ENCODE assay signal across 8 cellular contexts in the genomic region with DNA sequence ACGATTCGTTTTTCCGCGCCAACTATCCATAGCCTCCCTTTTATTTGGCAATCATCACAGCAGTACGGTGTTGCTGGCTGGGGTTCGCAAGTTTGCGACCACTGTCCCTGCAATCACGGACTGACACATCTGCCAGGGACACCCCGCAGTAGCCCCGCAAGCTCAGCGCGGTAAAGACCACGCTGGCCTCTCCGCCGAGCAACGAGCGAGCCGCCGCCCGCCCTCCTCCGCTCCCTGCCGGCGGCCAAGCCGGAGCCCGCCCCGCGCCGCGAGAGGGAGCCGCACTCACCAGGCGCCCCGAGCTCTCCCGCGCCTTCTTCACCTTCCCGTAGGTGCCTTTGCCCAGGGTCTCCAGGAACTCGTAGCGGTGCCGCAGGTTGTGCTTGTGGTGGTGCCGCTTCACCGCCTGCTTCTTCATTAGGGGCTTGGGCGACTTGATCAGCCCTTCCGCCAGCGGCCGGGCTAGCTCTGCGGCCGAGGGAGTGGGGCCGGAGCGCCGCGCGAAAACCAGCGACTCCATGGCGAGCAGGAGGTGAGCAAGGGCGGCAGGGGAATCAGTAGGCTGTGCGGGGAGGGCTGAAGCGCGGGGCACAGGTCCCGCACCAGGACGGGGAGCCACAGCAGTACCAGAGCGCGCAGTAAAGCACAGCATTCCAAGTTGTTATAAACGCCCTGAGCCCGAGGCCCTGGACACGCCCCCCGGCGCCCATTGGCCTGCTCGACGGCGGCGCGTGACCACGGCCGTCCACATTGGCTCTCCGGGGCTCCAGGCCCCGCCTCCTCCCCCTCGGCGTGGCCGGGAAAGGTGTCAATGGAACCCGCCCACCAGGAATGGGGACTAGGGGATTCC. TPM values are rescaled to one million over a fixed set of nuclear protein-coding genes. Genes with fewer than 3 reads are reported as not detected.
A peak's percentile ranks its signal among the peaks of the same experiment; 100 is the strongest.
DNase-seq lines count a peak whose midpoint lies in the region; ATAC-seq, FAIRE-seq and TF ChIP-seq lines count a peak whose summit lies in the region.

A gene (minus strand): TSS at position 637 of the 850 bp plus-strand sequence. CDS start 117 bp downstream, at position 520.

- H3K9ac ChIP-seq in astrocyte (ENCODE audit: low read length) = peak within 1 kb of the TSS; percentile 96

- peaks cover 53% of the 10 kb centered on the region for H3K79me2 ChIP-seq in astrocyte (ENCODE audit: insufficient read depth, low read length)

- peak within 1 kb of the TSS; percentile 85 for H3K27ac ChIP-seq in astrocyte (ENCODE audit: low read depth, low read length)
- peak within 1 kb of the TSS; percentile 57 for H3K27ac ChIP-seq in right cardiac atrium (ENCODE audit: low read length)
- peak within 1 kb of the TSS; percentile 55 to 75 for H3K27ac ChIP-seq in prostate gland
- peak within 1 kb of the TSS; percentile 92 for H3K27ac ChIP-seq in upper lobe of right lung

- H3K4me3 ChIP-seq in astrocyte (ENCODE audit: insufficient read depth, low read depth, low read length) (peak within 1 kb of the TSS; percentile 98), right cardiac atrium (ENCODE audit: low read length) (peak within 1 kb of the TSS; percentile 53), prostate gland (peak within 1 kb of the TSS; percentile 44 to 69), upper lobe of right lung (peak within 1 kb of the TSS; percentile 92)

- no peak for FAIRE-seq in astrocyte (lab: Jason Lieb, UNC)

- H4K20me1 ChIP-seq in astrocyte (ENCODE audit: insufficient read depth, low read length) = peaks cover 49% of the 10 kb centered on the region

- no peaks in the 10 kb centered on the region for H3K9me3 ChIP-seq in astrocyte (ENCODE audit: insufficient read depth, low read depth, low read length)
- no peaks in the 10 kb centered on the region for H3K9me3 ChIP-seq in right cardiac atrium (ENCODE audit: control insufficient read depth, low read length)
- no peaks in the 10 kb centered on the region for H3K9me3 ChIP-seq in prostate gland
- H3K9me3 ChIP-seq in upper lobe of right lung = no peaks in the 10 kb centered on the region

- peaks cover 7% of the 10 kb centered on the region for H3K9me3 Mint-ChIP-seq in astrocyte (ENCODE audit: unreplicated experiment)

- H3K27me3 ChIP-seq in astrocyte (ENCODE audit: insufficient read depth, low read length) (no peaks in the 10 kb centered on the region), right cardiac atrium (ENCODE audit: control insufficient read depth, insufficient read depth) (no peaks in the 10 kb centered on the region), prostate gland (replicated peaks; ENCODE audit: insufficient read depth) (no peaks in the 10 kb centered on the region), upper lobe of right lung (no peaks in the 10 kb centered on the region)

- H3K27ac Mint-ChIP-seq in astrocyte (ENCODE audit: unreplicated experiment) = peak within 1 kb of the TSS; percentile 72

- DNase-seq in NCI-H146 treated with DMSO at 0.1 percent for 48 hours (lab: John Stamatoyannopoulos, UW; ENCODE audit: unreplicated experiment) (peak; percentile 63), T1000 (lab: John Stamatoyannopoulos, UW) (peak; percentile 92), astrocyte (ENCODE audit: low read depth) (peak; percentile 77), right cardiac atrium (peak; percentile 91 to 97 (median 96)), prostate gland (ENCODE audit: low spot score) (peak; percentile 94), upper lobe of right lung (peak; percentile 97)

- peak within 1 kb of the TSS; percentile 99 for H3K4me3 Mint-ChIP-seq in astrocyte (ENCODE audit: unreplicated experiment)

- H3K36me3 Mint-ChIP-seq in astrocyte (ENCODE audit: low read depth, unreplicated experiment) = peaks cover 15% of the 10 kb centered on the region

- H2AFZ ChIP-seq in astrocyte (ENCODE audit: low read depth, low read length) = peak within 1 kb of the TSS; percentile 64

- no peaks in the 10 kb centered on the region for H3K27me3 Mint-ChIP-seq in astrocyte (ENCODE audit: low read depth, unreplicated experiment)

- TF ChIP-seq POLR2A in prostate gland (IDR thresholded peaks at IDR 0.05) = peak; percentile 97

- ATAC-seq in GM18498 (IDR thresholded peaks at IDR 0.05; ENCODE audit: unreplicated experiment) (peak; percentile 50), right cardiac atrium (peak; percentile 94 to 97), upper lobe of right lung (peak; percentile 91), GM19395 (IDR thresholded peaks at IDR 0.05; ENCODE audit: unreplicated experiment) (no peak)

- under 1% methylated on average over 79 of the region's 79 CpGs for WGBS in right cardiac atrium
- 1% methylated on average over 66 of the region's 79 CpGs for WGBS in prostate gland

- H3K4me1 ChIP-seq in astrocyte (ENCODE audit: insufficient read depth, low read length) (peaks cover 49% of the 10 kb centered on the region), right cardiac atrium (ENCODE audit: control insufficient read depth, insufficient read depth, low read length) (peaks cover 16% of the 10 kb centered on the region), prostate gland (replicated peaks) (peaks cover 30% of the 10 kb centered on the region), upper lobe of right lung (peaks cover 53% of the 10 kb centered on the region)

- H3K4me2 ChIP-seq in astrocyte (ENCODE audit: low read length) = peak within 1 kb of the TSS; percentile 99

- intact Hi-C loops in right cardiac atrium (cut with DNase I) = no loop called here
- intact Hi-C loops in prostate gland (cut with DNase I) = no loop called here
- intact Hi-C loops in upper lobe of right lung (cut with DNase I) = no loop called here

- H3K36me3 ChIP-seq in astrocyte (ENCODE audit: insufficient read depth, low read length) = no peaks in the 10 kb centered on the region
- no peaks in the 10 kb centered on the region for H3K36me3 ChIP-seq in prostate gland
- no peaks in the 10 kb centered on the region for H3K36me3 ChIP-seq in upper lobe of right lung

- TF ChIP-seq CTCF in astrocyte (IDR thresholded peaks at IDR 0.05; ENCODE audit: insufficient read depth, low read depth, low read length) (no peak), prostate gland (IDR thresholded peaks at IDR 0.05) (peak in 2 of 4 experiments; percentile 32 to 37), upper lobe of right lung (IDR thresholded peaks at IDR 0.05) (peak; percentile 40)

- H3K4me1 Mint-ChIP-seq in astrocyte (ENCODE audit: low read depth, unreplicated experiment) = peaks cover 36% of the 10 kb centered on the region

RNA-seq across cellular contexts. Expression of the gene that starts here (rescaled TPM):
- 35.3 and 49.4 TPM in 2 replicates for total RNA-seq in astrocyte
- 1 to 10 TPM in 3 of 4 donors, under 1 TPM in 1; 0.50 to 1.6 (median 1.4) TPM for total RNA-seq in right cardiac atrium
- 0.86 TPM for polyA plus RNA-seq in right cardiac atrium
- total RNA-seq in prostate gland = 10 to 100 TPM in 1 of 2 donors, 1 to 10 TPM in 1; 3.7 to 20.0 TPM
- total RNA-seq in upper lobe of right lung = 8.8 TPM
